1 cellular context compared by ENCODE assay signal in the genomic region with DNA sequence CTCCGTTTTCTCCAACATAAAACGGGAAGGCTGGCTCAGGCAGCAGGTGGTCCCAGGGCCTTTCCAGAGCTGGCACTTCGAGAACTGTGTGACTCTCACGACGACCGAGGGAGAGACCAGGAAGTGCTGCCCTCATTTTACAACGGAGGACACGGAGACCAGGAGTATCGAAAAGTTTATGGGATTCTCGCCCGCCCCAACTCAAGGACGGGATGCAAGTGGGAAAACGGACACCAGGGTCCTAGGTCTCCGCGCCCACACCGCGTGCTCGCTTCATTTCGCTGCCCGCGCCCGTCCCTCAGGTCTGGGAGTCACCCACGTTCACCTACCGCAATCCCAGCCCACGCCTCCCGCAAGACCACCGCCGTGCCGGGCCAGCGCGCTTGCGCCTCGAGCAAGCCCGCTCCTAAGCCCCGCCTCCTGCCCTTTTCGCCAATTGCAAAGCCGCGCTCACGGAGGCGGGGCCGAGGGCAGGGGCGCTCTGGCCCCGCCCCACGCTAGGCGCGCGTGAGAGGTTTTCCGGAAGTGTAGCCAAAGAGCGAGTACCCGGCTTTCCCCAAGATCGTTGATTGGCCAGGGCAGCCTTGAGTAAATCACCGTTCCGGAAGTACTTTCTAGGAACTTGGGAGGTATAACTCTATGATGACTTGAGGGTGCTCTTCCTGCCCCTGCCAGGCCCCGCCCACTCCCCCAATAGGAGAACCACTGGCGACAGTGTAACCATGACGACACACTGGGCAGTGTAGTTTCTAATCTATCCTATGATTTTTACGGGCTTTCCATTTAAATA.
TF ChIP-seq lines count a peak whose summit lies in the region.

A gene (minus strand): TSS at position 392 of the 790 bp plus-strand sequence. CDS start 5,362 bp downstream, outside the sequence.

TF ChIP-seq in GM12878, 131 proteins besides CTCF, POLR2A, EP300 and RAD21 (continued from another document and continues in another):
- TF ChIP-seq, protein P1, sequence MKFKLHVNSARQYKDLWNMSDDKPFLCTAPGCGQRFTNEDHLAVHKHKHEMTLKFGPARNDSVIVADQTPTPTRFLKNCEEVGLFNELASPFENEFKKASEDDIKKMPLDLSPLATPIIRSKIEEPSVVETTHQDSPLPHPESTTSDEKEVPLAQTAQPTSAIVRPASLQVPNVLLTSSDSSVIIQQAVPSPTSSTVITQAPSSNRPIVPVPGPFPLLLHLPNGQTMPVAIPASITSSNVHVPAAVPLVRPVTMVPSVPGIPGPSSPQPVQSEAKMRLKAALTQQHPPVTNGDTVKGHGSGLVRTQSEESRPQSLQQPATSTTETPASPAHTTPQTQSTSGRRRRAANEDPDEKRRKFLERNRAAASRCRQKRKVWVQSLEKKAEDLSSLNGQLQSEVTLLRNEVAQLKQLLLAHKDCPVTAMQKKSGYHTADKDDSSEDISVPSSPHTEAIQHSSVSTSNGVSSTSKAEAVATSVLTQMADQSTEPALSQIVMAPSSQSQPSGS (IDR thresholded peaks at IDR 0.05; ENCODE audit: low read length) = no peak
- TF ChIP-seq, protein P2, sequence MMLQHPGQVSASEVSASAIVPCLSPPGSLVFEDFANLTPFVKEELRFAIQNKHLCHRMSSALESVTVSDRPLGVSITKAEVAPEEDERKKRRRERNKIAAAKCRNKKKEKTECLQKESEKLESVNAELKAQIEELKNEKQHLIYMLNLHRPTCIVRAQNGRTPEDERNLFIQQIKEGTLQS (IDR thresholded peaks at IDR 0.05; ENCODE audit: borderline replicate concordance, extremely low read depth, low read depth, low read length) = no peak
- TF ChIP-seq EZH2 (IDR thresholded peaks at IDR 0.05; ENCODE audit: borderline replicate concordance, control insufficient read depth, low read depth, low read length) = no peak
- no peak for TF ChIP-seq STAT1 (conservative IDR thresholded peaks at IDR 0.05)
- TF ChIP-seq PML (IDR thresholded peaks at IDR 0.05; ENCODE audit: low read length) = peak; percentile 67; the same call in 1 of the 2 replicates
- peak; percentile 74 for TF ChIP-seq RB1 (IDR thresholded peaks at IDR 0.05; ENCODE audit: borderline replicate concordance)
- no peak for TF ChIP-seq NR2C2 (IDR thresholded peaks at IDR 0.05; ENCODE audit: borderline replicate concordance, control insufficient read depth, insufficient read length, low read depth)
- no peak for TF ChIP-seq FOXK2 (IDR thresholded peaks at IDR 0.05)
- no peak for TF ChIP-seq RELA (IDR thresholded peaks at IDR 0.05; ENCODE audit: borderline replicate concordance, partially characterized antibody)
- no peak for TF ChIP-seq POU2F2 (IDR thresholded peaks at IDR 0.05; ENCODE audit: borderline replicate concordance, low read depth, low read length)
- 0 out of 2 replicates have a peak, but pooled peaks have one; percentile 6 for TF ChIP-seq SPI1 (IDR thresholded peaks at IDR 0.05; ENCODE audit: borderline replicate concordance, insufficient read depth, low read depth, low read length)
- no peak for TF ChIP-seq SMAD1 (IDR thresholded peaks at IDR 0.05; ENCODE audit: low read depth, partially characterized antibody)
- no peak for TF ChIP-seq MYB (IDR thresholded peaks at IDR 0.05; ENCODE audit: borderline replicate concordance, low read depth, low read length)
- TF ChIP-seq SP1 (IDR thresholded peaks at IDR 0.05; ENCODE audit: low read depth, low read length) = peak; percentile 75
- TF ChIP-seq SUZ12 (IDR thresholded peaks at IDR 0.05; ENCODE audit: unreplicated experiment) = no peak
- TF ChIP-seq BMI1 (IDR thresholded peaks at IDR 0.05; ENCODE audit: borderline replicate concordance) = peak; percentile 99
- TF ChIP-seq ZNF207 (IDR thresholded peaks at IDR 0.05; ENCODE audit: borderline replicate concordance) = 0 out of 2 replicates have a peak, but pooled peaks have one; percentile 30
- no peak for TF ChIP-seq RBBP5 (conservative IDR thresholded peaks at IDR 0.05)
- TF ChIP-seq, protein P3, sequence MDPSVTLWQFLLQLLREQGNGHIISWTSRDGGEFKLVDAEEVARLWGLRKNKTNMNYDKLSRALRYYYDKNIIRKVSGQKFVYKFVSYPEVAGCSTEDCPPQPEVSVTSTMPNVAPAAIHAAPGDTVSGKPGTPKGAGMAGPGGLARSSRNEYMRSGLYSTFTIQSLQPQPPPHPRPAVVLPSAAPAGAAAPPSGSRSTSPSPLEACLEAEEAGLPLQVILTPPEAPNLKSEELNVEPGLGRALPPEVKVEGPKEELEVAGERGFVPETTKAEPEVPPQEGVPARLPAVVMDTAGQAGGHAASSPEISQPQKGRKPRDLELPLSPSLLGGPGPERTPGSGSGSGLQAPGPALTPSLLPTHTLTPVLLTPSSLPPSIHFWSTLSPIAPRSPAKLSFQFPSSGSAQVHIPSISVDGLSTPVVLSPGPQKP (IDR thresholded peaks at IDR 0.05; ENCODE audit: low read depth, low read length) = peak; percentile 94
- TF ChIP-seq SIN3A (IDR thresholded peaks at IDR 0.05; ENCODE audit: low read depth, low read length) = peak; percentile 39; the same call in 1 of the 2 replicates
- TF ChIP-seq, protein P4, sequence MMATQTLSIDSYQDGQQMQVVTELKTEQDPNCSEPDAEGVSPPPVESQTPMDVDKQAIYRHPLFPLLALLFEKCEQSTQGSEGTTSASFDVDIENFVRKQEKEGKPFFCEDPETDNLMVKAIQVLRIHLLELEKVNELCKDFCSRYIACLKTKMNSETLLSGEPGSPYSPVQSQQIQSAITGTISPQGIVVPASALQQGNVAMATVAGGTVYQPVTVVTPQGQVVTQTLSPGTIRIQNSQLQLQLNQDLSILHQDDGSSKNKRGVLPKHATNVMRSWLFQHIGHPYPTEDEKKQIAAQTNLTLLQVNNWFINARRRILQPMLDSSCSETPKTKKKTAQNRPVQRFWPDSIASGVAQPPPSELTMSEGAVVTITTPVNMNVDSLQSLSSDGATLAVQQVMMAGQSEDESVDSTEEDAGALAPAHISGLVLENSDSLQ (IDR thresholded peaks at IDR 0.05) = peak; percentile 62
- no peak for TF ChIP-seq NBN (IDR thresholded peaks at IDR 0.05)
- no peak for TF ChIP-seq ESRRA (IDR thresholded peaks at IDR 0.05; ENCODE audit: low read length)
- TF ChIP-seq HDAC6 (IDR thresholded peaks at IDR 0.05; ENCODE audit: unreplicated experiment) = no peak
- no peak for TF ChIP-seq ZNF24 (IDR thresholded peaks at IDR 0.05)
- TF ChIP-seq RCOR1 (conservative IDR thresholded peaks at IDR 0.05; ENCODE audit: low read depth, low read length) = no peak
- TF ChIP-seq, protein P5, sequence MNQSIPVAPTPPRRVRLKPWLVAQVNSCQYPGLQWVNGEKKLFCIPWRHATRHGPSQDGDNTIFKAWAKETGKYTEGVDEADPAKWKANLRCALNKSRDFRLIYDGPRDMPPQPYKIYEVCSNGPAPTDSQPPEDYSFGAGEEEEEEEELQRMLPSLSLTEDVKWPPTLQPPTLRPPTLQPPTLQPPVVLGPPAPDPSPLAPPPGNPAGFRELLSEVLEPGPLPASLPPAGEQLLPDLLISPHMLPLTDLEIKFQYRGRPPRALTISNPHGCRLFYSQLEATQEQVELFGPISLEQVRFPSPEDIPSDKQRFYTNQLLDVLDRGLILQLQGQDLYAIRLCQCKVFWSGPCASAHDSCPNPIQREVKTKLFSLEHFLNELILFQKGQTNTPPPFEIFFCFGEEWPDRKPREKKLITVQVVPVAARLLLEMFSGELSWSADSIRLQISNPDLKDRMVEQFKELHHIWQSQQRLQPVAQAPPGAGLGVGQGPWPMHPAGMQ (IDR thresholded peaks at IDR 0.05; ENCODE audit: borderline replicate concordance) = no peak
- peak; percentile 70 for TF ChIP-seq HCFC1 (IDR thresholded peaks at IDR 0.05; ENCODE audit: low read length)
- TF ChIP-seq POLR2AphosphoS2 (IDR thresholded peaks at IDR 0.05; ENCODE audit: low read depth, low read length) = no peak
- no peak for TF ChIP-seq ASH2L (IDR thresholded peaks at IDR 0.05; ENCODE audit: borderline replicate concordance, low read depth)
- TF ChIP-seq TAF1 (IDR thresholded peaks at IDR 0.05; ENCODE audit: borderline replicate concordance, low read depth, low read length) = peak; percentile 56; the same call in 1 of the 2 replicates
- TF ChIP-seq PAX8 (IDR thresholded peaks at IDR 0.05) = no peak
- TF ChIP-seq CHD1 (IDR thresholded peaks at IDR 0.05; ENCODE audit: low read depth, low read length) = no peak
- no peak for TF ChIP-seq CBX3 (IDR thresholded peaks at IDR 0.05; ENCODE audit: borderline replicate concordance, low read depth)
- TF ChIP-seq RFX5 (IDR thresholded peaks at IDR 0.05; ENCODE audit: low read depth, low read length) = 0 out of 2 replicates have a peak, but pooled peaks have one; percentile 50
- TF ChIP-seq, protein P6, sequence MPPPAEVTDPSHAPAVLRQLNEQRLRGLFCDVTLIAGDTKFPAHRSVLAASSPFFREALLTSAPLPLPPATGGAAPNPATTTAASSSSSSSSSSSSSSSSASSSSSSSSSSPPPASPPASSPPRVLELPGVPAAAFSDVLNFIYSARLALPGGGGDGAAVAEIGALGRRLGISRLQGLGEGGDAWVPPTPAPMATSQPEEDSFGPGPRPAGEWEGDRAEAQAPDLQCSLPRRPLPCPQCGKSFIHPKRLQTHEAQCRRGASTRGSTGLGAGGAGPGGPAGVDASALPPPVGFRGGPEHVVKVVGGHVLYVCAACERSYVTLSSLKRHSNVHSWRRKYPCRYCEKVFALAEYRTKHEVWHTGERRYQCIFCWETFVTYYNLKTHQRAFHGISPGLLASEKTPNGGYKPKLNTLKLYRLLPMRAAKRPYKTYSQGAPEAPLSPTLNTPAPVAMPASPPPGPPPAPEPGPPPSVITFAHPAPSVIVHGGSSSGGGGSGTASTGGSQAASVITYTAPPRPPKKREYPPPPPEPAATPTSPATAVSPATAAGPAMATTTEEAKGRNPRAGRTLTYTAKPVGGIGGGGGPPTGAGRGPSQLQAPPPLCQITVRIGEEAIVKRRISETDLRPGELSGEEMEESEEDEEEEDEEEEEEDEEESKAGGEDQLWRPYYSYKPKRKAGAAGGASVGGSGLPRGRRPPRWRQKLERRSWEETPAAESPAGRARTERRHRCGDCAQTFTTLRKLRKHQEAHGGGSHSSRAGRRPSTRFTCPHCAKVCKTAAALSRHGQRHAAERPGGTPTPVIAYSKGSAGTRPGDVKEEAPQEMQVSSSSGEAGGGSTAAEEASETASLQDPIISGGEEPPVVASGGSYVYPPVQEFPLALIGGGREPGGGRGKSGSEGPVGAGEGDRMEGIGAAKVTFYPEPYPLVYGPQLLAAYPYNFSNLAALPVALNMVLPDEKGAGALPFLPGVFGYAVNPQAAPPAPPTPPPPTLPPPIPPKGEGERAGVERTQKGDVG (CRISPR knock-in tag; IDR thresholded peaks at IDR 0.05) = no peak
- TF ChIP-seq CHD4 (IDR thresholded peaks at IDR 0.05) = no peak
- TF ChIP-seq, protein P7, sequence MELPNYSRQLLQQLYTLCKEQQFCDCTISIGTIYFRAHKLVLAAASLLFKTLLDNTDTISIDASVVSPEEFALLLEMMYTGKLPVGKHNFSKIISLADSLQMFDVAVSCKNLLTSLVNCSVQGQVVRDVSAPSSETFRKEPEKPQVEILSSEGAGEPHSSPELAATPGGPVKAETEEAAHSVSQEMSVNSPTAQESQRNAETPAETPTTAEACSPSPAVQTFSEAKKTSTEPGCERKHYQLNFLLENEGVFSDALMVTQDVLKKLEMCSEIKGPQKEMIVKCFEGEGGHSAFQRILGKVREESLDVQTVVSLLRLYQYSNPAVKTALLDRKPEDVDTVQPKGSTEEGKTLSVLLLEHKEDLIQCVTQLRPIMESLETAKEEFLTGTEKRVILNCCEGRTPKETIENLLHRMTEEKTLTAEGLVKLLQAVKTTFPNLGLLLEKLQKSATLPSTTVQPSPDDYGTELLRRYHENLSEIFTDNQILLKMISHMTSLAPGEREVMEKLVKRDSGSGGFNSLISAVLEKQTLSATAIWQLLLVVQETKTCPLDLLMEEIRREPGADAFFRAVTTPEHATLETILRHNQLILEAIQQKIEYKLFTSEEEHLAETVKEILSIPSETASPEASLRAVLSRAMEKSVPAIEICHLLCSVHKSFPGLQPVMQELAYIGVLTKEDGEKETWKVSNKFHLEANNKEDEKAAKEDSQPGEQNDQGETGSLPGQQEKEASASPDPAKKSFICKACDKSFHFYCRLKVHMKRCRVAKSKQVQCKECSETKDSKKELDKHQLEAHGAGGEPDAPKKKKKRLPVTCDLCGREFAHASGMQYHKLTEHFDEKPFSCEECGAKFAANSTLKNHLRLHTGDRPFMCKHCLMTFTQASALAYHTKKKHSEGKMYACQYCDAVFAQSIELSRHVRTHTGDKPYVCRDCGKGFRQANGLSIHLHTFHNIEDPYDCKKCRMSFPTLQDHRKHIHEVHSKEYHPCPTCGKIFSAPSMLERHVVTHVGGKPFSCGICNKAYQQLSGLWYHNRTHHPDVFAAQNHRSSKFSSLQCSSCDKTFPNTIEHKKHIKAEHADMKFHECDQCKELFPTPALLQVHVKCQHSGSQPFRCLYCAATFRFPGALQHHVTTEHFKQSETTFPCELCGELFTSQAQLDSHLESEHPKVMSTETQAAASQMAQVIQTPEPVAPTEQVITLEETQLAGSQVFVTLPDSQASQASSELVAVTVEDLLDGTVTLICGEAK (IDR thresholded peaks at IDR 0.05; ENCODE audit: borderline replicate concordance) = peak; percentile 95
- TF ChIP-seq GATAD2B (conservative IDR thresholded peaks at IDR 0.05; ENCODE audit: low read depth) = peak; percentile 77; the same call in 1 of the 2 replicates
- no peak for TF ChIP-seq ETV6 (conservative IDR thresholded peaks at IDR 0.05 in 1 of 2, IDR thresholded peaks at IDR 0.05 in 1 of 2; ENCODE audit: borderline replicate concordance in 1 of 2, low read depth in 1 of 2)
- TF ChIP-seq, protein P8, sequence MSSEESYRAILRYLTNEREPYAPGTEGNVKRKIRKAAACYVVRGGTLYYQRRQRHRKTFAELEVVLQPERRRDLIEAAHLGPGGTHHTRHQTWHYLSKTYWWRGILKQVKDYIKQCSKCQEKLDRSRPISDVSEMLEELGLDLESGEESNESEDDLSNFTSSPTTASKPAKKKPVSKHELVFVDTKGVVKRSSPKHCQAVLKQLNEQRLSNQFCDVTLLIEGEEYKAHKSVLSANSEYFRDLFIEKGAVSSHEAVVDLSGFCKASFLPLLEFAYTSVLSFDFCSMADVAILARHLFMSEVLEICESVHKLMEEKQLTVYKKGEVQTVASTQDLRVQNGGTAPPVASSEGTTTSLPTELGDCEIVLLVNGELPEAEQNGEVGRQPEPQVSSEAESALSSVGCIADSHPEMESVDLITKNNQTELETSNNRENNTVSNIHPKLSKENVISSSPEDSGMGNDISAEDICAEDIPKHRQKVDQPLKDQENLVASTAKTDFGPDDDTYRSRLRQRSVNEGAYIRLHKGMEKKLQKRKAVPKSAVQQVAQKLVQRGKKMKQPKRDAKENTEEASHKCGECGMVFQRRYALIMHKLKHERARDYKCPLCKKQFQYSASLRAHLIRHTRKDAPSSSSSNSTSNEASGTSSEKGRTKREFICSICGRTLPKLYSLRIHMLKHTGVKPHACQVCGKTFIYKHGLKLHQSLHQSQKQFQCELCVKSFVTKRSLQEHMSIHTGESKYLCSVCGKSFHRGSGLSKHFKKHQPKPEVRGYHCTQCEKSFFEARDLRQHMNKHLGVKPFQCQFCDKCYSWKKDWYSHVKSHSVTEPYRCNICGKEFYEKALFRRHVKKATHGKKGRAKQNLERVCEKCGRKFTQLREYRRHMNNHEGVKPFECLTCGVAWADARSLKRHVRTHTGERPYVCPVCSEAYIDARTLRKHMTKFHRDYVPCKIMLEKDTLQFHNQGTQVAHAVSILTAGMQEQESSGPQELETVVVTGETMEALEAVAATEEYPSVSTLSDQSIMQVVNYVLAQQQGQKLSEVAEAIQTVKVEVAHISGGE (CRISPR knock-in tag; IDR thresholded peaks at IDR 0.05) = no peak; the same call in 1 of the 2 replicates
- TF ChIP-seq ZNF274 (IDR thresholded peaks at IDR 0.05; ENCODE audit: insufficient read depth, insufficient read length) = no peak
- no peak for TF ChIP-seq MTA2 (IDR thresholded peaks at IDR 0.05; ENCODE audit: low read depth)
- TF ChIP-seq SUPT20H (IDR thresholded peaks at IDR 0.05; ENCODE audit: borderline replicate concordance, control insufficient read depth, low read depth, low read length) = no peak
- TF ChIP-seq CBFB (IDR thresholded peaks at IDR 0.05; ENCODE audit: low read depth) = peak; percentile 48; the same call in 1 of the 2 replicates
- TF ChIP-seq MEF2B (IDR thresholded peaks at IDR 0.05; ENCODE audit: partially characterized antibody, poor library complexity, severe bottlenecking) = peak; percentile 42
